21 cellular contexts compared by ENCODE assay signal in genomic region chr6:125679128-125679527, GRCh38.
"Had no signal": no experiment of that assay in that cellular context is flagged by ENCODE, and none has a peak within 500 bp of the region (broad histone marks: within the 10 kb centered on the region; RNA-seq: fewer than 3 reads in every experiment).

No MANE protein-coding gene starts in this region.

- H3K4me3 ChIP-seq: Peyer's patch, SJSA1 had no signal

- H3K9me3 ChIP-seq: Peyer's patch, SJSA1 had no signal

- H3K27ac ChIP-seq: Peyer's patch, SJSA1 had no signal

- H3K4me3 Mint-ChIP-seq: activated CD4-positive, alpha-beta T cell treated with anti-CD3 and anti-CD28 coated beads, Interleukin-2, amount 10 ng/mL, durations not matched to agents 24 days and 14 days; activated naive CD8-positive, alpha-beta T cell treated with anti-CD3 and anti-CD28 coated beads, Interleukin-2, amount 50 U/mL, for 24 hours; activated T-cell treated with anti-CD3 and anti-CD28 coated beads, Interleukin-2, amount 50 U/mL, for 4 hours; T-helper 1 cell treated with Interleukin-12 subunit alpha and Interleukin-12 subunit beta and Interleukin-4 antibody, amounts not matched to agents 30 μg/mL and 1 μg/mL, for 36 hours had no signal

- ATAC-seq: activated naive CD4-positive, alpha-beta T cell treated with anti-CD3 and anti-CD28 coated beads, Interleukin-2, amount 50 U/mL, for 72 hours; activated naive CD8-positive, alpha-beta T cell treated with anti-CD3 and anti-CD28 coated beads, Interleukin-2, amount 50 U/mL, for 24 hours; activated T-cell treated with anti-CD3 and anti-CD28 coated beads, Interleukin-2, amount 50 U/mL, for 4 hours had no signal

- H3K9me3 Mint-ChIP-seq: activated CD4-positive, alpha-beta T cell treated with anti-CD3 and anti-CD28 coated beads, Interleukin-2, amount 10 ng/mL, durations not matched to agents 24 days and 14 days; activated naive CD8-positive, alpha-beta T cell treated with anti-CD3 and anti-CD28 coated beads, Interleukin-2, amount 50 U/mL, for 24 hours; activated T-cell treated with anti-CD3 and anti-CD28 coated beads, Interleukin-2, amount 50 U/mL, for 4 hours; T-helper 1 cell treated with Interleukin-12 subunit alpha and Interleukin-12 subunit beta and Interleukin-4 antibody, amounts not matched to agents 30 μg/mL and 1 μg/mL, for 36 hours had no signal

- H3K27me3 ChIP-seq: Peyer's patch, SJSA1 had no signal

- H3K36me3 ChIP-seq: Peyer's patch, SJSA1 had no signal

- H3K4me1 Mint-ChIP-seq: activated naive CD8-positive, alpha-beta T cell treated with anti-CD3 and anti-CD28 coated beads, Interleukin-2, amount 50 U/mL, for 24 hours had no signal

- H3K27ac Mint-ChIP-seq: activated CD4-positive, alpha-beta T cell treated with anti-CD3 and anti-CD28 coated beads, Interleukin-2, amount 10 ng/mL, durations not matched to agents 24 days and 14 days; activated naive CD4-positive, alpha-beta T cell treated with anti-CD3 and anti-CD28 coated beads, Interleukin-2, amount 50 U/mL, for 72 hours; activated naive CD8-positive, alpha-beta T cell treated with anti-CD3 and anti-CD28 coated beads, Interleukin-2, amount 50 U/mL, for 24 hours; T-helper 1 cell treated with Interleukin-12 subunit alpha and Interleukin-12 subunit beta and Interleukin-4 antibody, amounts not matched to agents 30 μg/mL and 1 μg/mL, for 36 hours had no signal

- H3K4me1 ChIP-seq: Peyer's patch, SJSA1 had no signal

- H3K36me3 Mint-ChIP-seq: activated naive CD4-positive, alpha-beta T cell treated with anti-CD3 and anti-CD28 coated beads, Interleukin-2, amount 50 U/mL, for 72 hours had no signal

- DNase-seq: activated CD4-positive, alpha-beta T cell treated with anti-CD3 and anti-CD28 coated beads for 1 hour; activated CD4-positive, alpha-beta T cell treated with anti-CD3 and anti-CD28 coated beads, Interleukin-2, amount 10 ng/mL, durations not matched to agents 24 days and 14 days; activated CD4-positive, alpha-beta T cell treated with anti-CD3 and anti-CD28 coated beads, Interleukin-2, amount 50 U/mL, for 48 hours; activated effector memory CD4-positive, alpha-beta T cell treated with anti-CD3 and anti-CD28 coated beads, Interleukin-2, amount 50 U/mL, for 16 hours; activated naive CD4-positive, alpha-beta T cell treated with Interleukin-2 at 50 U/mL for 16 hours; activated naive CD8-positive, alpha-beta T cell treated with anti-CD3 and anti-CD28 coated beads, Interleukin-2, amount 50 U/mL, for 24 hours; activated T-cell treated with anti-CD3 and anti-CD28 coated beads, Interleukin-2, amount 50 U/mL, for 4 hours; amniotic stem cell; caudate nucleus; Kasumi-1; KBM-7; NCI-H1048; NCI-H146; NCI-H187 treated with DMSO at 0.1 percent for 48 hours; NCI-H2081 treated with DMSO at 0.1 percent for 48 hours; NCI-H774; Peyer's patch; SHP77 had no signal
